11 cellular contexts compared by ENCODE assay signal in genomic region chr1:149841597-149842238, GRCh38. TPM values are rescaled to one million over a fixed set of nuclear protein-coding genes. Genes with fewer than 3 reads are reported as not detected.
DNase-seq lines count a peak whose midpoint lies in the region; ATAC-seq, FAIRE-seq and TF ChIP-seq lines count a peak whose summit lies in the region.
"Not testable (repeated sequence)": the region's sequence is repeated elsewhere in the genome, so short reads cannot be mapped to it uniquely, and the experiment has no call there.
"Had no signal": no experiment of that assay in that cellular context is flagged by ENCODE, and none has a peak within 500 bp of the region (broad histone marks: within the 10 kb centered on the region; RNA-seq: fewer than 3 reads in every experiment).

No MANE protein-coding gene starts in this region.

- TF ChIP-seq CTCF in heart right ventricle (IDR thresholded peaks at IDR 0.05); gastrocnemius medialis (IDR thresholded peaks at IDR 0.05 in 4 of 5, conservative IDR thresholded peaks at IDR 0.05 in 1 of 5): not testable (repeated sequence)

- not testable (repeated sequence) for H3K27ac ChIP-seq in heart right ventricle, gastrocnemius medialis

- peaks cover 15% of the 10 kb centered on the region for H3K36me3 Mint-ChIP-seq in activated CD4-positive, alpha-beta T cell treated with anti-CD3 and anti-CD28 coated beads for 36 hours (ENCODE audit: low read depth)

- not testable (repeated sequence) for H3K4me3 ChIP-seq in heart right ventricle, gastrocnemius medialis

- H3K9me3 Mint-ChIP-seq in activated CD4-positive, alpha-beta T cell treated with anti-CD3 and anti-CD28 coated beads for 36 hours (ENCODE audit: low read depth), result not testable (repeated sequence)

- in situ Hi-C loops in gastrocnemius medialis (cut with MboI; ENCODE audit: low sequenced_read_pairs in 4 of 4), result not testable (repeated sequence)

- FAIRE-seq in GM12891 (lab: Jason Lieb, UNC), result peak; percentile 81

- not testable (repeated sequence) for H3K27me3 ChIP-seq in heart right ventricle, gastrocnemius medialis

- not testable (repeated sequence) for H3K27me3 Mint-ChIP-seq in activated CD4-positive, alpha-beta T cell treated with anti-CD3 and anti-CD28 coated beads for 36 hours

- WGBS in heart right ventricle, 2 donors, result no CpG with 5 or more reads among the region's 53 CpGs

- H3K27ac Mint-ChIP-seq in activated CD4-positive, alpha-beta T cell treated with anti-CD3 and anti-CD28 coated beads for 36 hours, result not testable (repeated sequence)

- intact Hi-C loops in activated CD4-positive, alpha-beta T cell treated with anti-CD3 and anti-CD28 coated beads for 36 hours (cut with DNase I, micrococcal nuclease); heart right ventricle (cut with DNase I); gastrocnemius medialis (cut with DNase I; ENCODE audit: low total_unique reads): not testable (repeated sequence)

- peaks cover 21% of the 10 kb centered on the region for H3K4me1 Mint-ChIP-seq in activated CD4-positive, alpha-beta T cell treated with anti-CD3 and anti-CD28 coated beads for 36 hours

- H3K4me1 ChIP-seq in heart right ventricle (peaks cover 0 to 33% (median 25%) of the 10 kb centered on the region in 9 donors), gastrocnemius medialis (peaks cover 7 to 20% of the 10 kb centered on the region in 2 donors)

- DNase-seq in GM12891 (ENCODE audit: insufficient read length, low spot score); activated CD4-positive, alpha-beta T cell treated with anti-CD3 and anti-CD28 coated beads for 36 hours; heart right ventricle; gastrocnemius medialis: not testable (repeated sequence)

- not testable (repeated sequence) for H3K9me3 ChIP-seq in heart right ventricle, gastrocnemius medialis

- POLR2A ChIA-PET in activated CD4-positive, alpha-beta T cell treated with anti-CD3 and anti-CD28 coated beads for 36 hours (lab: Charles Lee), result not testable (repeated sequence)

- peaks cover 0 to 19% (median 0%) of the 10 kb centered on the region in 9 donors for H3K36me3 ChIP-seq in heart right ventricle
- H3K36me3 ChIP-seq in gastrocnemius medialis, result not testable (repeated sequence)

- H3K4me3 Mint-ChIP-seq in activated CD4-positive, alpha-beta T cell treated with anti-CD3 and anti-CD28 coated beads for 36 hours, result not testable (repeated sequence)

- CTCF ChIA-PET in activated CD4-positive, alpha-beta T cell treated with anti-CD3 and anti-CD28 coated beads for 36 hours (lab: Charles Lee), result not testable (repeated sequence)

- ATAC-seq in GM19328 (IDR thresholded peaks at IDR 0.05; ENCODE audit: unreplicated experiment) (peak; percentile 25), GM21619 (IDR thresholded peaks at IDR 0.05; ENCODE audit: unreplicated experiment) (peak; percentile 34), HG02943 (IDR thresholded peaks at IDR 0.05; ENCODE audit: low read depth, unreplicated experiment) (peak; percentile 31), HG03378 (IDR thresholded peaks at IDR 0.05; ENCODE audit: unreplicated experiment) (peak; percentile 28), heart right ventricle (peak; percentile 69 to 86 (median 78)), gastrocnemius medialis (peak; percentile 53 to 59)
- peak; percentile 58 for ATAC-seq in activated CD4-positive, alpha-beta T cell treated with anti-CD3 and anti-CD28 coated beads for 36 hours

- not testable (repeated sequence) for TF ChIP-seq POLR2A in GM12891 (IDR thresholded peaks at IDR 0.05; ENCODE audit: low read depth, low read length); gastrocnemius medialis (IDR thresholded peaks at IDR 0.05)

RNA-seq across cellular contexts. Expression of gene BOLA1, which starts 57.6 kb away (rescaled TPM):
- polyA plus RNA-seq in GM12891 (2012; ENCODE audit: low read depth, missing spikeins), result 15.7 TPM
- 10 to 100 TPM; 24.1 to 30.0 TPM for total RNA-seq in activated CD4-positive, alpha-beta T cell treated with anti-CD3 and anti-CD28 coated beads for 36 hours
- total RNA-seq in heart right ventricle, result 10 to 100 TPM; 12.9 to 20.0 (median 15.8) TPM
- 10 to 100 TPM; 22.7 to 33.6 TPM for polyA plus RNA-seq in heart right ventricle
- total RNA-seq in gastrocnemius medialis, result 10 to 100 TPM; 17.0 to 35.4 (median 28.7) TPM

RNA-seq across cellular contexts. Expression of gene FCGR1A, which starts 59.2 kb away (rescaled TPM):
- not detected for polyA plus RNA-seq in GM12891 (2012; ENCODE audit: low read depth, missing spikeins)
- total RNA-seq in activated CD4-positive, alpha-beta T cell treated with anti-CD3 and anti-CD28 coated beads for 36 hours, result not detected
- total RNA-seq in heart right ventricle (10 to 100 TPM in 1 of 10 donors, 1 to 10 TPM in 7, under 1 TPM in 1, not detected in 1; 0.42 to 17.8 (median 1.3) TPM), gastrocnemius medialis (1 to 10 TPM in 1 of 4 donors, not detected in 3; 2.5 TPM)
- 1 to 10 TPM; 3.4 to 5.5 TPM for polyA plus RNA-seq in heart right ventricle
- total RNA-seq: activated CD4-positive, alpha-beta memory T cell treated with anti-CD3 and anti-CD28 coated beads for 36 hours; osteocyte had no signal
- polyA plus RNA-seq: AG04450 had no signal

Comparison
In these comparisons a context has a peak if more than half of its experiments do, and no peak if none do; other contexts are left out.
1. ATAC-seq: peak in every context shown above with its lines; median percentile 78 in heart right ventricle; 58 in activated CD4-positive, alpha-beta T cell treated with anti-CD3 and anti-CD28 coated beads for 36 hours; 56 in gastrocnemius medialis; 34 in GM21619; 31 in HG02943; 28 in HG03378; 25 in GM19328.